In the genomic region with DNA sequence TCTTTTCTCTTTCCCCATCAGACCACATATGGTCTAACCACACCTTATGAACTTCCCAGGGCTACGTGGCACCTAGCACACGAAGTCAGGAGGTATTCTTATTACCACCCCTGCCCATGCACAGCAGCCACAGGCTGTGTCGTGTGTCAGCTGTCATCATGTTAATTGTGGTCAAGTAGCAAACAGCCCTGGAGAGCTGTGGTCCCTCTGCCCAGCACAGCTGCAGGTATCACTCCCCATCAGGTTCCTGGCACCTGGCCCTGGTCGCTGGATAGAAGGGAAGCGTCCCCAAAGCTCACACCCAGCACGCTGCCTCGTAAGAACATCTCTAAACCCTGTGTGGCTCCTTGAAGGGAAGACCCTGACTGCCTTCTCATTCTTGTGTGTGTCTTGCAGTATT, we compare ENCODE assay signal across 24 cellular contexts. TPM values are rescaled to one million over a fixed set of nuclear protein-coding genes. Genes with fewer than 3 reads are reported as not detected.
DNase-seq lines count a peak whose midpoint lies in the region; FAIRE-seq and TF ChIP-seq lines count a peak whose summit lies in the region.
"Had no signal": no experiment of that assay in that cellular context is flagged by ENCODE, and none has a peak within 500 bp of the region (broad histone marks: within the 10 kb centered on the region; RNA-seq: fewer than 3 reads in every experiment).

No MANE protein-coding gene starts in this region.

- POLR2A ChIA-PET in Caco-2 (lab: Charles Lee), result no interaction called here

- H3K4me1 ChIP-seq in Caco-2 (peaks cover 25% of the 10 kb centered on the region), hepatocyte (ENCODE audit: insufficient read depth) (peaks cover 9% of the 10 kb centered on the region), neuronal stem cell (ENCODE audit: control insufficient read depth in 2 of 2, insufficient read depth in 1 of 2, low read depth in 1 of 2, low read length in 2 of 2) (no peaks in the 10 kb centered on the region)

- H3K36me3 ChIP-seq in Caco-2 (ENCODE audit: control insufficient read depth, insufficient read depth, low read length), result no peaks in the 10 kb centered on the region
- H3K36me3 ChIP-seq in hepatocyte (replicated peaks; ENCODE audit: insufficient read depth, low read depth), result no peaks in the 10 kb centered on the region
- no peaks in the 10 kb centered on the region for H3K36me3 ChIP-seq in neuronal stem cell (replicated peaks in 1 of 2; ENCODE audit: control insufficient read depth in 2 of 2, insufficient read depth in 2 of 2, low read length in 2 of 2)
- H3K36me3 ChIP-seq in WERI-Rb-1, result no peaks in the 10 kb centered on the region
- H3K36me3 ChIP-seq: ovary, tibial nerve had no signal

- H3K4me2 ChIP-seq in hepatocyte (peak overlapping the region; percentile 33), neuronal stem cell (ENCODE audit: insufficient read depth, low read length, poor library complexity, severe bottlenecking) (no peak overlapping the region)

- H3K79me1 ChIP-seq in neuronal stem cell (ENCODE audit: low read depth, low read length), result no peaks in the 10 kb centered on the region

- no peaks in the 10 kb centered on the region for H3K79me2 ChIP-seq in hepatocyte

- H2BK120ac ChIP-seq in neuronal stem cell (ENCODE audit: low read depth, low read length), result no peak overlapping the region

- no peak overlapping the region for H2AK5ac ChIP-seq in neuronal stem cell (ENCODE audit: low read depth, low read length)

- no peaks in the 10 kb centered on the region for H3K36me3 Mint-ChIP-seq in Caco-2 (ENCODE audit: insufficient read depth, unreplicated experiment)
- H3K36me3 Mint-ChIP-seq: naive thymus-derived CD8-positive, alpha-beta T cell had no signal

- peak overlapping the region; percentile 90 for H3K27ac ChIP-seq in hepatocyte
- H3K27ac ChIP-seq in neuronal stem cell (replicated peaks; ENCODE audit: low read length), result no peak overlapping the region
- H3K27ac ChIP-seq in WERI-Rb-1, result no peak overlapping the region
- H3K27ac ChIP-seq: ovary, skin epidermis, tibial nerve had no signal

- H3K4me1 Mint-ChIP-seq in Caco-2 (ENCODE audit: low read depth, unreplicated experiment), result peaks cover 18% of the 10 kb centered on the region
- H3K4me1 Mint-ChIP-seq: activated T-helper 17 cell treated with anti-CD3 and anti-CD28 coated beads, Interleukin-2, amount 50 U/mL, for 72 hours had no signal

- H3K9me3 ChIP-seq in Caco-2, result no peaks in the 10 kb centered on the region
- no peaks in the 10 kb centered on the region for H3K9me3 ChIP-seq in hepatocyte (ENCODE audit: low read depth)
- H3K9me3 ChIP-seq in neuronal stem cell (replicated peaks in 1 of 2; ENCODE audit: control insufficient read depth in 2 of 2, insufficient read depth in 1 of 2, low read depth in 1 of 2, low read length in 2 of 2), result peaks cover 0 to 3% of the 10 kb centered on the region in 2 donors
- no peaks in the 10 kb centered on the region for H3K9me3 ChIP-seq in WERI-Rb-1 (ENCODE audit: severe bottlenecking)
- H3K9me3 ChIP-seq: ovary, tibial nerve had no signal

- H3K14ac ChIP-seq in neuronal stem cell (ENCODE audit: low read length), result no peak overlapping the region

- CTCF ChIA-PET in Caco-2 (lab: Charles Lee), result no interaction called here

- H3K27me3 Mint-ChIP-seq in Caco-2 (ENCODE audit: insufficient read depth, unreplicated experiment), result no peaks in the 10 kb centered on the region
- H3K27me3 Mint-ChIP-seq: activated B cell treated with CpG ODN at 0.5 μM for 24 hours had no signal

- H3K18ac ChIP-seq in neuronal stem cell (ENCODE audit: low read length), result peak overlapping the region; percentile 3

- WGBS in hepatocyte (ENCODE audit: low lambda C conversion rate, missing lambda C conversion rate), result 93% methylated on average over 7 of the region's 7 CpGs
- WGBS in neuronal stem cell (ENCODE audit: extremely low coverage in 2 of 2, insufficient read length in 2 of 2, insufficient replicate concordance in 1 of 2), 2 donors, result no CpG with 5 or more reads among the region's 7 CpGs

- no peak overlapping the region for H2BK5ac ChIP-seq in neuronal stem cell (ENCODE audit: low read length)

- H4K91ac ChIP-seq in neuronal stem cell (ENCODE audit: low read depth, low read length, poor library complexity), result no peak overlapping the region

- H4K20me1 ChIP-seq in hepatocyte (ENCODE audit: insufficient read depth, poor library complexity, severe bottlenecking), result no peaks in the 10 kb centered on the region

- H3K27me3 ChIP-seq in Caco-2 (replicated peaks; ENCODE audit: control insufficient read depth, insufficient read depth, low read length) (no peaks in the 10 kb centered on the region), hepatocyte (no peaks in the 10 kb centered on the region), neuronal stem cell (ENCODE audit: control insufficient read depth in 3 of 3, insufficient read depth in 3 of 3, low read depth in 1 of 3, low read length in 3 of 3) (no peaks in the 10 kb centered on the region), WERI-Rb-1 (ENCODE audit: insufficient read depth, low read depth, severe bottlenecking) (no peaks in the 10 kb centered on the region)
- H3K27me3 ChIP-seq: ovary, tibial nerve had no signal

- H3K4me3 Mint-ChIP-seq in Caco-2 (ENCODE audit: unreplicated experiment), result no peak overlapping the region
- H3K4me3 Mint-ChIP-seq: activated B cell treated with CpG ODN at 0.5 μM for 24 hours; activated T-helper 17 cell treated with anti-CD3 and anti-CD28 coated beads, Interleukin-2, amount 50 U/mL, for 72 hours; naive thymus-derived CD8-positive, alpha-beta T cell had no signal

- FAIRE-seq in HTR-8/SVneo (lab: Jason Lieb, UNC), result no peak
- FAIRE-seq: GM12891 had no signal

- H3K4me3 ChIP-seq in Caco-2 (ENCODE audit: low read depth, low read length), result no peak overlapping the region
- no peak overlapping the region for H3K4me3 ChIP-seq in hepatocyte
- H3K4me3 ChIP-seq in neuronal stem cell (ENCODE audit: low read length in 2 of 2), result peak overlapping the region in 1 of 2 donors; percentile 61
- no peak overlapping the region for H3K4me3 ChIP-seq in WERI-Rb-1 (ENCODE audit: low read depth, low read length)
- H3K4me3 ChIP-seq: ovary, skin epidermis, tibial nerve had no signal

- H3K27ac Mint-ChIP-seq in Caco-2 (ENCODE audit: unreplicated experiment), result peak overlapping the region; percentile 11
- H3K27ac Mint-ChIP-seq: activated B cell treated with CpG ODN at 0.5 μM for 24 hours; activated T-helper 17 cell treated with anti-CD3 and anti-CD28 coated beads, Interleukin-2, amount 50 U/mL, for 72 hours had no signal

- no peak overlapping the region for H2AFZ ChIP-seq in hepatocyte
- no peak overlapping the region for H2AFZ ChIP-seq in neuronal stem cell (ENCODE audit: low read length)

- no peak overlapping the region for H2BK15ac ChIP-seq in neuronal stem cell (ENCODE audit: low read length)

- TF ChIP-seq CTCF in Caco-2 (IDR thresholded peaks at IDR 0.05; ENCODE audit: insufficient read depth in 1 of 2, low read depth in 1 of 2, low read length in 1 of 2, severe bottlenecking in 1 of 2, unreplicated experiment in 1 of 2), result no peak
- TF ChIP-seq CTCF in hepatocyte (IDR thresholded peaks at IDR 0.05; ENCODE audit: poor library complexity), result no peak
- TF ChIP-seq CTCF in WERI-Rb-1 (IDR thresholded peaks at IDR 0.05; ENCODE audit: low read depth, low read length), result no peak

- no peak overlapping the region for H4K8ac ChIP-seq in neuronal stem cell (ENCODE audit: low read depth, low read length)

- no peaks in the 10 kb centered on the region for H3K9me3 Mint-ChIP-seq in Caco-2 (ENCODE audit: unreplicated experiment)
- H3K9me3 Mint-ChIP-seq: activated B cell treated with CpG ODN at 0.5 μM for 24 hours; activated T-helper 17 cell treated with anti-CD3 and anti-CD28 coated beads, Interleukin-2, amount 50 U/mL, for 72 hours had no signal

- no peak overlapping the region for H2BK12ac ChIP-seq in neuronal stem cell (ENCODE audit: low read length)

- no TSS peak for BruUV-seq in Caco-2 (replicated peaks; lab: Mats Ljungman, UMichigan)

- H3K23ac ChIP-seq in neuronal stem cell (ENCODE audit: low read depth, low read length, poor library complexity), result no peak overlapping the region

- H3K9ac ChIP-seq in neuronal stem cell (ENCODE audit: low read depth, low read length, poor library complexity), result no peak overlapping the region

- intact Hi-C loops in Caco-2 (cut with micrococcal nuclease; ENCODE audit: unreplicated experiment), result no loop called here

- no peak overlapping the region for H3K4ac ChIP-seq in neuronal stem cell (ENCODE audit: low read length)

- DNase-seq in Caco-2, result peak in 1 of 2 experiments; percentile 16
- peak; percentile 64 for DNase-seq in NCI-H510A treated with DMSO at 0.1 percent for 48 hours (lab: John Stamatoyannopoulos, UW)
- no peak for DNase-seq in hepatocyte (ENCODE audit: low spot score)
- no peak for DNase-seq in neuronal stem cell (ENCODE audit: low spot score)
- DNase-seq in occipital lobe (lab: John Stamatoyannopoulos, UW), result no peak
- DNase-seq in WERI-Rb-1, result no peak
- DNase-seq in HTR-8/SVneo (ENCODE audit: insufficient read length, low spot score), result no peak
- DNase-seq: activated B cell treated with CpG ODN at 0.5 μM for 24 hours; activated naive CD4-positive, alpha-beta T cell treated with anti-CD3 and anti-CD28 coated beads, Interleukin-2, amount 50 U/mL, for 16 hours; amygdala; C1 segment of cervical spinal cord; effector memory CD4-positive, alpha-beta T cell; Kasumi-1; left cardiac atrium; MV-4-11; naive thymus-derived CD8-positive, alpha-beta T cell; NCI-H1694 treated with DMSO at 0.1 percent for 48 hours; NCI-H2171 treated with DMSO at 0.1 percent for 48 hours; NCI-H524 treated with DMSO at 0.1 percent for 48 hours; ovary had no signal

- H3K9me2 ChIP-seq in hepatocyte (replicated peaks; ENCODE audit: insufficient read depth), result no peaks in the 10 kb centered on the region

RNA-seq across cellular contexts. Expression of gene CLMN, which starts 45.4 kb away (rescaled TPM):
- 5.2 and 6.7 TPM in 2 replicates for total RNA-seq in Caco-2 (2022)
- total RNA-seq in hepatocyte, result 12.0 and 15.7 TPM in 2 replicates
- 40.0 and 53.9 TPM in 2 replicates for polyA plus RNA-seq in hepatocyte
- 7.4 TPM for polyA plus RNA-seq in neuronal stem cell (2013, experiment 1 of 2)
- polyA plus RNA-seq in neuronal stem cell (2013, experiment 2 of 2), result 7.1 TPM
- 0.78 TPM for total RNA-seq in occipital lobe
